Comparison of ENCODE assay signal across 11 cellular contexts in the genomic region with DNA sequence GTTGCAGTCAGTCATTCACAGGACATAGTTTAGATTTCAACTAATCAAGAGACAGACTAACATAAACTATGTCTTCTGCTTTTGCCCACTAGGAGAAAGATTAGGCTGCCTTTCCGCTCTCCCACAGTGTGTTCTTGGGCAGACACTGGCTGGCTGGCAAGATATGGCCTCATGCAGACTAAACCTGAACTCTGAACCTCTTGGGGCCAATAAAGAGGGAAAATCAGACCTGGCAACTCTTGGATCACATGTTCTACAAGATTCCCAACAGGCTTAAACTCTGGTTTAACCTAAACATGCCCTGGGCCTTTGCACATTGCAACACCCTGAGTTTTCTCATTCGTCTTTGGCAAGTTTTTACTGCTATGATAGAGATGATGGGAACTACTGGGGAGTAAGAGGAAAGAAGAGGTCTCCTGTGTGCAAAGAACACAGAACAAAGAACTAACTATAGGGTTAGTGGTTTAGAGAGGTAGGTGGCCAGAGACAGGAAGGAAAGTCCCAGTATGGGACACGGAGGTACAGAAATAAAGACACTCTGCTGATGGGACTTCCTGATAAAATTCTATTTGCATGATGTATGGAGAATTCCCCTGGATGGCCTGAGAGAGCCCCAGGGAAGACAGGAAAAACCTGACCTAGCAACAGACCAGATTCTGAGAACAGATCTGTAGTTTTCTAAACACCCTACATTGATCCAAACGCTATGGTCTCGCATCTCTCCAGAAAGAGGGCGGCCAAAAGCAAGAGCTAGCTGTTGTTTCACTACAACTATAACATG. TPM values are rescaled to one million over a fixed set of nuclear protein-coding genes. Genes with fewer than 3 reads are reported as not detected.
A peak's percentile ranks its signal among the peaks of the same experiment; 100 is the strongest.
DNase-seq lines count a peak whose midpoint lies in the region; ATAC-seq and TF ChIP-seq lines count a peak whose summit lies in the region.
"Had no signal": no experiment of that assay in that cellular context is flagged by ENCODE, and none has a peak within 500 bp of the region (broad histone marks: within the 10 kb centered on the region; RNA-seq: fewer than 3 reads in every experiment).

No MANE protein-coding gene starts in this region.

- POLR2A ChIA-PET in CD4-positive, alpha-beta memory T cell (lab: Charles Lee; ENCODE audit: partially characterized antibody) = interaction anchor here (0.7 to 2.6 kb wide), 2 partner anchors 158 to 172 kb away, joined by 3 to 12 read pairs; a partner anchor contains a TSS

- H2AK5ac ChIP-seq in mesendoderm (ENCODE audit: low read length) = no peak overlapping the region

- no peak overlapping the region for H3K4me3 ChIP-seq in CD4-positive, alpha-beta memory T cell (ENCODE audit: low read length in 2 of 2)
- H3K4me3 ChIP-seq in mesendoderm (ENCODE audit: low read length) (no peak overlapping the region), upper lobe of right lung (no peak overlapping the region)

- no peak overlapping the region for H2BK15ac ChIP-seq in mesendoderm (replicated peaks; ENCODE audit: low read depth)

- H3K56ac ChIP-seq in mesendoderm (ENCODE audit: low read length) = peak overlapping the region; percentile 22

- no CpG with 5 or more reads among the region's 6 CpGs for WGBS in mesendoderm (ENCODE audit: extremely low coverage, insufficient coverage, low lambda C conversion rate)

- H3K18ac ChIP-seq in mesendoderm (ENCODE audit: low read length) = no peak overlapping the region

- TF ChIP-seq CTCF in HFFc6 (IDR thresholded peaks at IDR 0.05) (peak; percentile 22), CD14-positive monocyte (IDR thresholded peaks at IDR 0.05) (no peak), upper lobe of right lung (IDR thresholded peaks at IDR 0.05) (no peak)

- H3K27ac ChIP-seq in CD4-positive, alpha-beta memory T cell (ENCODE audit: low read depth, low read length) = no peak overlapping the region
- no peak overlapping the region for H3K27ac ChIP-seq in mesendoderm (ENCODE audit: low read depth, low read length)
- no peak overlapping the region for H3K27ac ChIP-seq in upper lobe of right lung

- H3K79me2 ChIP-seq in mesendoderm (ENCODE audit: control insufficient read depth, insufficient read depth, low read length) = peaks cover 10% of the 10 kb centered on the region

- H3K4me1 ChIP-seq in CD4-positive, alpha-beta memory T cell (ENCODE audit: insufficient read depth, low read length) = peaks cover 22% of the 10 kb centered on the region
- H3K4me1 ChIP-seq in mesendoderm (ENCODE audit: control insufficient read depth, low read depth, low read length) (peaks cover 10% of the 10 kb centered on the region), upper lobe of right lung (peaks cover 6% of the 10 kb centered on the region)

- H3K79me1 ChIP-seq in mesendoderm (ENCODE audit: low read length) = peaks cover 13% of the 10 kb centered on the region

- H4K5ac ChIP-seq in mesendoderm (ENCODE audit: low read length) = no peak overlapping the region

- H3K36me3 Mint-ChIP-seq in CD4-positive, alpha-beta memory T cell = peaks cover 16 to 55% of the 10 kb centered on the region in 2 donors
- H3K36me3 Mint-ChIP-seq in HFFc6 (ENCODE audit: low read depth) (peaks cover 29% of the 10 kb centered on the region), CD14-positive monocyte (peaks cover 44 to 52% of the 10 kb centered on the region in 2 donors)

- H3K9me3 Mint-ChIP-seq in CD4-positive, alpha-beta memory T cell = no peaks in the 10 kb centered on the region
- H3K9me3 Mint-ChIP-seq in HFFc6 = no peaks in the 10 kb centered on the region
- H3K9me3 Mint-ChIP-seq in CD14-positive monocyte = peaks cover 0 to 3% (median 0%) of the 10 kb centered on the region in 7 donors

- peaks cover 23 to 39% (median 31%) of the 10 kb centered on the region in 4 donors for H3K4me1 Mint-ChIP-seq in CD4-positive, alpha-beta memory T cell
- peaks cover 31% of the 10 kb centered on the region for H3K4me1 Mint-ChIP-seq in HFFc6 (ENCODE audit: low read depth)
- H3K4me1 Mint-ChIP-seq in CD14-positive monocyte = peaks cover 17% of the 10 kb centered on the region

- ATAC-seq in upper lobe of right lung = no peak

- no peaks in the 10 kb centered on the region for H3K27me3 Mint-ChIP-seq in CD4-positive, alpha-beta memory T cell
- H3K27me3 Mint-ChIP-seq in HFFc6 (ENCODE audit: insufficient read depth) = peaks cover 4% of the 10 kb centered on the region
- H3K27me3 Mint-ChIP-seq in CD14-positive monocyte (ENCODE audit: low read depth in 3 of 3) = no peaks in the 10 kb centered on the region

- no peak for DNase-seq in CD4-positive, alpha-beta memory T cell
- DNase-seq in HFFc6 (peak; percentile 26), amniotic epithelial cell (ENCODE audit: low read depth) (peak; percentile 32), mesendoderm (peak; percentile 12), ecto neural progenitor cell (ENCODE audit: low spot score) (no peak), CD14-positive monocyte (ENCODE audit: low spot score) (no peak), NK-92 (lab: John Stamatoyannopoulos, UW; ENCODE audit: unreplicated experiment) (no peak), upper lobe of right lung (no peak)
- DNase-seq: DMS153, NCI-H1417 had no signal

- peaks cover 31% of the 10 kb centered on the region for H3K36me3 ChIP-seq in CD4-positive, alpha-beta memory T cell (ENCODE audit: insufficient read depth, low read length)
- peaks cover 13% of the 10 kb centered on the region for H3K36me3 ChIP-seq in mesendoderm (ENCODE audit: control insufficient read depth, insufficient read depth, low read length)
- H3K36me3 ChIP-seq in upper lobe of right lung = peaks cover 46% of the 10 kb centered on the region

- H3K9ac ChIP-seq in mesendoderm (ENCODE audit: low read length) = peak overlapping the region; percentile 31

- CTCF ChIA-PET in CD4-positive, alpha-beta memory T cell (lab: Charles Lee; ENCODE audit: partially characterized antibody) = interaction anchor here (1.3 kb wide), 1 partner anchor 40 kb away, joined by 3 read pairs; no protein-coding TSS in a partner anchor

- no peak overlapping the region for H4K8ac ChIP-seq in mesendoderm (ENCODE audit: low read depth, low read length)

- no peaks in the 10 kb centered on the region for H3K27me3 ChIP-seq in CD4-positive, alpha-beta memory T cell (ENCODE audit: insufficient read depth, low read length)
- no peaks in the 10 kb centered on the region for H3K27me3 ChIP-seq in mesendoderm (ENCODE audit: insufficient read depth, low read length, poor library complexity)
- H3K27me3 ChIP-seq in upper lobe of right lung = no peaks in the 10 kb centered on the region

- no peak overlapping the region for H3K4ac ChIP-seq in mesendoderm (ENCODE audit: low read depth, low read length)

- no peaks in the 10 kb centered on the region for H3K9me3 ChIP-seq in CD4-positive, alpha-beta memory T cell (ENCODE audit: control insufficient read depth in 1 of 2, low read length in 2 of 2)
- H3K9me3 ChIP-seq in upper lobe of right lung = no peaks in the 10 kb centered on the region

- no peak overlapping the region for H2BK120ac ChIP-seq in mesendoderm (ENCODE audit: low read depth, low read length)

- no peak overlapping the region for H3K23ac ChIP-seq in mesendoderm (ENCODE audit: low read length)

- no peak overlapping the region for H2BK5ac ChIP-seq in mesendoderm (ENCODE audit: low read length)

- intact Hi-C loops in CD4-positive, alpha-beta memory T cell (cut with micrococcal nuclease) = loop anchor here (5.0 to 10.0 kb wide), 3 partner anchors 195 to 1845 kb away; a partner anchor contains a TSS
- intact Hi-C loops in CD14-positive monocyte (cut with micrococcal nuclease) = loop anchor here (5.0 kb wide), 5 partner anchors 113 to 282 kb away; a partner anchor contains a TSS
- intact Hi-C loops in upper lobe of right lung (cut with DNase I) = loop anchor here (10.0 kb wide), 1 partner anchor 105 kb away; no protein-coding TSS in a partner anchor

- peak overlapping the region in 5 of 7 donors; percentile 23 to 76 (median 53) for H3K27ac Mint-ChIP-seq in CD4-positive, alpha-beta memory T cell
- H3K27ac Mint-ChIP-seq in HFFc6 = peak overlapping the region; percentile 79
- peak overlapping the region in 3 of 7 donors; percentile 25 to 51 (median 27) for H3K27ac Mint-ChIP-seq in CD14-positive monocyte

- H3K4me2 ChIP-seq in mesendoderm (ENCODE audit: low read length) = peak overlapping the region; percentile 4

- peak overlapping the region; percentile 25 to 77 (median 54) for H3K4me3 Mint-ChIP-seq in CD4-positive, alpha-beta memory T cell
- H3K4me3 Mint-ChIP-seq in HFFc6 = peak overlapping the region; percentile 72
- no peak overlapping the region for H3K4me3 Mint-ChIP-seq in CD14-positive monocyte

RNA-seq across cellular contexts. Expression of a gene that starts 2.0 kb away (rescaled TPM):
- 100 to 1,000 TPM; 103 to 109 TPM for total RNA-seq in CD4-positive, alpha-beta memory T cell
- polyA plus RNA-seq in CD4-positive, alpha-beta memory T cell = 100 to 1,000 TPM; 279 to 443 TPM
- total RNA-seq in HFFc6 (2021; fragmentation: NEBNext Ultra II Directional; extraction: Animal tissue kit (Norgen Biotek cat#: 25700)) = 100 to 1,000 TPM in 5 of 6 experiments, 10 to 100 TPM in 1; 98.8 to 123 (median 116) TPM
- 107 TPM for polyA plus RNA-seq in mesendoderm (2013, experiment 1 of 2)
- 101 TPM for polyA plus RNA-seq in mesendoderm (2013, experiment 2 of 2)
- polyA plus RNA-seq in CD14-positive monocyte = 100 to 1,000 TPM; 287 to 298 TPM
- total RNA-seq in upper lobe of right lung = 102 TPM

RNA-seq across cellular contexts. Expression of a gene that starts 2.3 kb away (rescaled TPM):
- 10 to 100 TPM; 21.9 to 25.1 TPM for total RNA-seq in CD4-positive, alpha-beta memory T cell
- 10 to 100 TPM; 18.9 to 21.7 TPM for polyA plus RNA-seq in CD4-positive, alpha-beta memory T cell
- 10 to 100 TPM; 23.6 to 32.6 (median 25.5) TPM for total RNA-seq in HFFc6 (2021; fragmentation: NEBNext Ultra II Directional; extraction: Animal tissue kit (Norgen Biotek cat#: 25700))
- polyA plus RNA-seq in mesendoderm (2013, experiment 1 of 2) = 115 TPM
- 113 TPM for polyA plus RNA-seq in mesendoderm (2013, experiment 2 of 2)
- polyA plus RNA-seq in CD14-positive monocyte = 10 to 100 TPM in 1 of 2 donors, 1 to 10 TPM in 1; 8.1 to 10.2 TPM
- 24.5 TPM for total RNA-seq in upper lobe of right lung

RNA-seq across cellular contexts. Expression of a gene that starts 7.4 kb away (rescaled TPM):
- 10 to 100 TPM; 47.6 to 49.3 TPM for total RNA-seq in CD4-positive, alpha-beta memory T cell
- 10 to 100 TPM; 11.3 to 24.1 TPM for polyA plus RNA-seq in CD4-positive, alpha-beta memory T cell
- 10 to 100 TPM; 38.3 to 46.9 (median 42.8) TPM for total RNA-seq in HFFc6 (2021; fragmentation: NEBNext Ultra II Directional; extraction: Animal tissue kit (Norgen Biotek cat#: 25700))
- polyA plus RNA-seq in mesendoderm (2013, experiment 1 of 2) = 29.5 TPM
- 31.0 TPM for polyA plus RNA-seq in mesendoderm (2013, experiment 2 of 2)
- 1 to 10 TPM in 1 of 2 donors, under 1 TPM in 1; 0.71 to 1.7 TPM for polyA plus RNA-seq in CD14-positive monocyte
- total RNA-seq in upper lobe of right lung = 27.1 TPM

RNA-seq across cellular contexts. Expression of a gene that starts 53.0 kb away (rescaled TPM):
- not detected for total RNA-seq in CD4-positive, alpha-beta memory T cell
- not detected for polyA plus RNA-seq in CD4-positive, alpha-beta memory T cell
- not detected for total RNA-seq in HFFc6 (2021; fragmentation: NEBNext Ultra II Directional; extraction: Animal tissue kit (Norgen Biotek cat#: 25700))
- 1.3 TPM for polyA plus RNA-seq in mesendoderm (2013, experiment 1 of 2)
- polyA plus RNA-seq in mesendoderm (2013, experiment 2 of 2) = 1.1 TPM
- not detected for polyA plus RNA-seq in CD14-positive monocyte
- total RNA-seq in upper lobe of right lung = 0.58 TPM
- total RNA-seq: mucosa of gallbladder had no signal

Comparison
In these comparisons a context has a peak if more than half of its experiments do, and no peak if none do; other contexts are left out.
1. DNase-seq: peak in HFFc6 (single experiment), amniotic epithelial cell (single experiment) and mesendoderm (single experiment); none in CD4-positive, alpha-beta memory T cell (0 of 5), ecto neural progenitor cell (single experiment), CD14-positive monocyte (single experiment), NK-92 (single experiment) and upper lobe of right lung (single experiment).
2. H3K4me3 Mint-ChIP-seq: peak in CD4-positive, alpha-beta memory T cell (8 of 8) and HFFc6 (single experiment); none in CD14-positive monocyte (0 of 2).